1 cellular context compared by ENCODE assay signal in the genomic region with DNA sequence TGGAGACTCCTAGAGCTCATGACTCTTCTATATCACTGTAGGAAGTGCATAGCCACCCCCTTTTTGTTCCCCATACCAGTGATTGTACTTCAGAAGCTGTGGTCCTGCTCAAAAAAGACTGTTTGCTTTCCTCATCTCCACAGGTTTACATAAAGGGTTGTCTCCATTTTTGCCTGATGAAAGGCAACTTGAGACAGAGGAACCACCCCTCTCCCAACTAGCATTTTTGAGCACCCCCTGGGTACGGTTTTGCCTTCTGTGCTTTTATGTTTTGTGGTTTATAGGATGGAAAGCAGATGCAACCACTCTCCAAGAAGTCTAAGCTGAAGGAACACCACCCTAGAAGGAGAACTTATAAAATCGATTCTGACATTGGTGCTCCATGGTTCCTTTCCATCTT.
TF ChIP-seq lines count a peak whose summit lies in the region.

No MANE protein-coding gene starts in this region.

TF ChIP-seq in WTC11, 78 proteins besides CTCF, POLR2A, EP300 and RAD21 (continued from another document):
- TF ChIP-seq, protein P1, sequence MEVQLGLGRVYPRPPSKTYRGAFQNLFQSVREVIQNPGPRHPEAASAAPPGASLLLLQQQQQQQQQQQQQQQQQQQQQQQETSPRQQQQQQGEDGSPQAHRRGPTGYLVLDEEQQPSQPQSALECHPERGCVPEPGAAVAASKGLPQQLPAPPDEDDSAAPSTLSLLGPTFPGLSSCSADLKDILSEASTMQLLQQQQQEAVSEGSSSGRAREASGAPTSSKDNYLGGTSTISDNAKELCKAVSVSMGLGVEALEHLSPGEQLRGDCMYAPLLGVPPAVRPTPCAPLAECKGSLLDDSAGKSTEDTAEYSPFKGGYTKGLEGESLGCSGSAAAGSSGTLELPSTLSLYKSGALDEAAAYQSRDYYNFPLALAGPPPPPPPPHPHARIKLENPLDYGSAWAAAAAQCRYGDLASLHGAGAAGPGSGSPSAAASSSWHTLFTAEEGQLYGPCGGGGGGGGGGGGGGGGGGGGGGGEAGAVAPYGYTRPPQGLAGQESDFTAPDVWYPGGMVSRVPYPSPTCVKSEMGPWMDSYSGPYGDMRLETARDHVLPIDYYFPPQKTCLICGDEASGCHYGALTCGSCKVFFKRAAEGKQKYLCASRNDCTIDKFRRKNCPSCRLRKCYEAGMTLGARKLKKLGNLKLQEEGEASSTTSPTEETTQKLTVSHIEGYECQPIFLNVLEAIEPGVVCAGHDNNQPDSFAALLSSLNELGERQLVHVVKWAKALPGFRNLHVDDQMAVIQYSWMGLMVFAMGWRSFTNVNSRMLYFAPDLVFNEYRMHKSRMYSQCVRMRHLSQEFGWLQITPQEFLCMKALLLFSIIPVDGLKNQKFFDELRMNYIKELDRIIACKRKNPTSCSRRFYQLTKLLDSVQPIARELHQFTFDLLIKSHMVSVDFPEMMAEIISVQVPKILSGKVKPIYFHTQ (CRISPR knock-in tag; IDR thresholded peaks at IDR 0.05) = no peak
- TF ChIP-seq, protein P2, sequence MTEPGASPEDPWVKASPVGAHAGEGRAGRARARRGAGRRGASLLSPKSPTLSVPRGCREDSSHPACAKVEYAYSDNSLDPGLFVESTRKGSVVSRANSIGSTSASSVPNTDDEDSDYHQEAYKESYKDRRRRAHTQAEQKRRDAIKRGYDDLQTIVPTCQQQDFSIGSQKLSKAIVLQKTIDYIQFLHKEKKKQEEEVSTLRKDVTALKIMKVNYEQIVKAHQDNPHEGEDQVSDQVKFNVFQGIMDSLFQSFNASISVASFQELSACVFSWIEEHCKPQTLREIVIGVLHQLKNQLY (CRISPR knock-in tag; IDR thresholded peaks at IDR 0.05) = no peak
- TF ChIP-seq ZNF263 (CRISPR knock-in tag; IDR thresholded peaks at IDR 0.05; ENCODE audit: low read depth) (no peak), KAT7 (CRISPR knock-in tag; IDR thresholded peaks at IDR 0.05; ENCODE audit: borderline replicate concordance) (no peak), RELA (CRISPR knock-in tag; IDR thresholded peaks at IDR 0.05; ENCODE audit: borderline replicate concordance) (no peak)
